In the genomic region with DNA sequence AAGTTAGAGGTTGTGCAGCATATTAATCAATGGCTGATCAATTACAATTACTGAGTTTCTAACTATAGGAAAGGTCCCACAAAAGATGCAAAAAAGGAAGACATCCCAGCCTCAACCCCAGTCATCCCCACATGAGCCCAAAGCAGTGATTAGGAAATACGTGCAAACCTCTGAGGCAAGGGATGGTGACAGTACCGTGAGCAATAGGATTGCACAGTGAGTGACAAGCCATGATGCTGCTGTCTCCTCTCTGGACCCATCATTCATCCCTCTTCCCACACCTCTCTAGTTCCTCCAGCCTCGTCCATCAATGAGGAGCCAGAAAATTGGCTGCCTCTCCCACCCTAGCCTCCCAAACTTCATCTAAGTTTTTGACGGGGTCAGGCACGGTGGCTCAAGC, we compare ENCODE assay signal across 24 cellular contexts. TPM values are rescaled to one million over a fixed set of nuclear protein-coding genes. Genes with fewer than 3 reads are reported as not detected.
"Had no signal": no experiment of that assay in that cellular context is flagged by ENCODE, and none has a peak within 500 bp of the region (broad histone marks: within the 10 kb centered on the region; RNA-seq: fewer than 3 reads in every experiment).

No MANE protein-coding gene starts in this region.

- H3K4me3 ChIP-seq: gastroesophageal sphincter, heart right ventricle, right atrium auricular region, tibial artery, uterus had no signal

- DNase-seq: activated B cell treated with CpG ODN at 0.5 μM for 24 hours; activated CD4-positive, alpha-beta memory T cell treated with anti-CD3 and anti-CD28 coated beads, Interleukin-2, amount 10 ng/mL, durations not matched to agents 7 days and 5 days; activated CD4-positive, alpha-beta T cell treated with anti-CD3 and anti-CD28 coated beads for 48 hours; activated CD8-positive, alpha-beta memory T cell treated with anti-CD3 and anti-CD28 coated beads, Interleukin-2, amount 10 ng/mL, durations not matched to agents 7 days and 5 days; activated naive CD4-positive, alpha-beta T cell; activated naive CD8-positive, alpha-beta T cell treated with anti-CD3 and anti-CD28 coated beads for 36 hours; amniotic stem cell; central memory CD4-positive, alpha-beta T cell; heart right ventricle; immature natural killer cell; kidney glomerular epithelial cell; mesenchymal stem cell; natural killer cell; occipital lobe; stimulated activated naive CD8-positive, alpha-beta T cell treated with anti-CD3 and anti-CD28 coated beads, Interleukin-15, Interleukin-2, amounts not matched to agents 100 U/mL and 50 U/mL, for 24 hours; substantia nigra; tibial artery; uterus had no signal

- ATAC-seq: activated CD8-positive, alpha-beta memory T cell treated with anti-CD3 and anti-CD28 coated beads, Interleukin-2, amount 10 ng/mL, durations not matched to agents 7 days and 5 days; gastroesophageal sphincter; stimulated activated naive CD8-positive, alpha-beta T cell treated with anti-CD3 and anti-CD28 coated beads, Interleukin-15, Interleukin-2, amounts not matched to agents 100 U/mL and 50 U/mL, for 24 hours had no signal

- H3K36me3 ChIP-seq: gastroesophageal sphincter, heart right ventricle, right atrium auricular region, tibial artery, uterus had no signal

- H3K9me3 ChIP-seq: gastroesophageal sphincter, heart right ventricle, right atrium auricular region, tibial artery, uterus had no signal

- H3K27me3 ChIP-seq: gastroesophageal sphincter, heart right ventricle, right atrium auricular region, tibial artery, uterus had no signal

- H3K27ac ChIP-seq: gastroesophageal sphincter, right atrium auricular region, tibial artery, uterus had no signal

- H3K4me1 ChIP-seq: heart right ventricle, right atrium auricular region, tibial artery, uterus had no signal

- FAIRE-seq: colon had no signal

RNA-seq across cellular contexts. Expression of gene CATIP, which starts 21.4 kb away (rescaled TPM):
- total RNA-seq: activated B cell treated with CpG ODN at 0.5 μM for 24 hours; activated CD4-positive, alpha-beta memory T cell treated with anti-CD3 and anti-CD28 coated beads, Interleukin-2, amount 10 ng/mL, durations not matched to agents 7 days and 5 days; activated CD8-positive, alpha-beta memory T cell treated with anti-CD3 and anti-CD28 coated beads, Interleukin-2, amount 10 ng/mL, durations not matched to agents 7 days and 5 days; activated naive CD8-positive, alpha-beta T cell treated with anti-CD3 and anti-CD28 coated beads for 36 hours; gastroesophageal sphincter; heart right ventricle; liver; right atrium auricular region; skeletal muscle tissue had no signal
- polyA plus RNA-seq: esophagus had no signal

RNA-seq across cellular contexts. Expression of gene VIL1, which starts 40.9 kb away (rescaled TPM):
- total RNA-seq: activated CD4-positive, alpha-beta memory T cell treated with anti-CD3 and anti-CD28 coated beads, Interleukin-2, amount 10 ng/mL, durations not matched to agents 7 days and 5 days; activated naive CD8-positive, alpha-beta T cell treated with anti-CD3 and anti-CD28 coated beads for 36 hours; gastroesophageal sphincter; heart right ventricle; occipital lobe; right atrium auricular region; skeletal muscle tissue had no signal
